10 cellular contexts compared by ENCODE assay signal in the genomic region with DNA sequence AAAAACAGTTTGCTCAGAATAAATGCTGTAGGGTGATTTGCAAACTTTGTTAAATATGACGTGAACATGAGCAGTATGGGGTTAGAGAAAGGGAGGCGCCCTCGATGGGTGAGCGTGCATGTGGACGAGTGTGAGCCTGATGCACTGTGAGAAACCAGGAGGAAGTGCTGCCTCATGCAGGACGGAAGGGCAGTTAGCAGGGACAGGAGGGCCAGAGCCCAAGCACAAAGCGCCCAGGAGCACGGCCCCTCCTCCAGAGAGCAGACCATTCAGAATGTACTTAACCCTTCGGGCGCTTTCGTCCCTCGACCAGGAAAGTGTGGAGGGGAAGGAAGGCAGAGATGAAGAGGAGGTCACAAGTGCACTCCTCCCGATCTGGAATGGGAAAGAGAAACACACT. TPM values are rescaled to one million over a fixed set of nuclear protein-coding genes. Genes with fewer than 3 reads are reported as not detected.
DNase-seq lines count a peak whose midpoint lies in the region; ATAC-seq and TF ChIP-seq lines count a peak whose summit lies in the region.
"Had no signal": no experiment of that assay in that cellular context is flagged by ENCODE, and none has a peak within 500 bp of the region (broad histone marks: within the 10 kb centered on the region; RNA-seq: fewer than 3 reads in every experiment).

No MANE protein-coding gene starts in this region.

- no peaks in the 10 kb centered on the region for H3K27me3 ChIP-seq in endodermal cell (ENCODE audit: control insufficient read depth, insufficient read depth, low read length, poor library complexity, severe bottlenecking)
- H3K27me3 ChIP-seq in spleen (replicated peaks in 1 of 7): no peaks in the 10 kb centered on the region

- H3K9ac ChIP-seq in endodermal cell (ENCODE audit: extremely low read depth, low read length, poor library complexity, severe bottlenecking): no peak overlapping the region

- no peaks in the 10 kb centered on the region for H3K9me3 Mint-ChIP-seq in endodermal cell

- no peak overlapping the region for H3K27ac ChIP-seq in endodermal cell (ENCODE audit: low read depth, low read length)
- peak overlapping the region in 6 of 8 donors; percentile 43 to 71 (median 64) for H3K27ac ChIP-seq in spleen

- H3K27ac Mint-ChIP-seq in endodermal cell: peak overlapping the region; percentile 79

- H3K27me3 Mint-ChIP-seq in endodermal cell (ENCODE audit: insufficient read depth): no peaks in the 10 kb centered on the region

- peaks cover 21% of the 10 kb centered on the region for H3K4me1 Mint-ChIP-seq in endodermal cell

- no peak for TF ChIP-seq POLR2A in spleen (IDR thresholded peaks at IDR 0.05)

- TF ChIP-seq CTCF in endodermal cell (conservative IDR thresholded peaks at IDR 0.05) (peak; percentile 47), spleen (IDR thresholded peaks at IDR 0.05 in 8 of 11, conservative IDR thresholded peaks at IDR 0.05 in 3 of 11) (no peak)

- intact Hi-C loops in spleen (cut with DNase I; ENCODE audit: low total_unique reads): no loop called here

- no peak for ATAC-seq in HG03432 (IDR thresholded peaks at IDR 0.05; ENCODE audit: unreplicated experiment)
- ATAC-seq: Panc1 had no signal

- H3K9me3 ChIP-seq in endodermal cell (ENCODE audit: control insufficient read depth, low read length) (no peaks in the 10 kb centered on the region), spleen (no peaks in the 10 kb centered on the region)

- peak; percentile 94 for DNase-seq in endodermal cell
- DNase-seq in kidney tubule cell (ENCODE audit: low spot score): peak; percentile 61
- DNase-seq in spleen: no peak
- DNase-seq in activated CD8-positive, alpha-beta memory T cell treated with anti-CD3 and anti-CD28 coated beads for 24 hours: no peak
- no peak for DNase-seq in DMS 273 treated with DMSO at 0.1 percent for 48 hours (lab: John Stamatoyannopoulos, UW)
- DNase-seq: midbrain, NCI-H1092 treated with DMSO at 0.1 percent for 48 hours had no signal

- H3K4me1 ChIP-seq in endodermal cell (ENCODE audit: control insufficient read depth, insufficient read depth, low read length): peaks cover 4% of the 10 kb centered on the region
- peaks cover 25 to 70% (median 53%) of the 10 kb centered on the region in 6 donors for H3K4me1 ChIP-seq in spleen

- H3K36me3 Mint-ChIP-seq in endodermal cell (ENCODE audit: low read depth): peaks cover 29% of the 10 kb centered on the region

- H3K36me3 ChIP-seq in endodermal cell (ENCODE audit: control insufficient read depth, insufficient read depth, low read length): peaks cover 44% of the 10 kb centered on the region
- peaks cover 0 to 100% (median 33%) of the 10 kb centered on the region in 6 donors for H3K36me3 ChIP-seq in spleen

- H3K4me3 ChIP-seq in endodermal cell (ENCODE audit: low read length): no peak overlapping the region
- H3K4me3 ChIP-seq in spleen: no peak overlapping the region

- 27 to 31% methylated on average over 6 to 13 of the region's 13 CpGs for WGBS in endodermal cell (ENCODE audit: insufficient coverage in 1 of 2, insufficient read length in 1 of 2), 2 experiments
- WGBS in spleen, 5 donors: 35 to 63% (median 42%) methylated on average over 13 of the region's 13 CpGs

- H3K4me3 Mint-ChIP-seq in endodermal cell: peak overlapping the region; percentile 18

TF ChIP-seq in PFSK-1, 5 proteins besides CTCF, POLR2A, EP300 and RAD21:
- 0 out of 2 replicates have a peak, but pooled peaks have one; percentile 45 for TF ChIP-seq POLR2AphosphoS5 (IDR thresholded peaks at IDR 0.05; ENCODE audit: low read depth, low read length)
- peak; percentile 78 for TF ChIP-seq FOXP2 (optimal IDR thresholded peaks at IDR 0.05; ENCODE audit: borderline replicate concordance, extremely low read depth, extremely low read length, insufficient read depth)
- no peak for TF ChIP-seq SIN3A (IDR thresholded peaks at IDR 0.05; ENCODE audit: borderline replicate concordance, insufficient read depth, low read length)

RNA-seq across cellular contexts. Expression of a gene that starts 44.9 kb away (rescaled TPM):
- polyA plus RNA-seq in PFSK-1 (2012; ENCODE audit: insufficient read length, low read depth): 34.5 TPM
- total RNA-seq in endodermal cell (10 to 100 TPM; 26.1 to 31.9 TPM), spleen (10 to 100 TPM; 21.8 to 35.9 (median 29.0) TPM)
- polyA plus RNA-seq in endodermal cell (2013, experiment 1 of 2): 19.2 TPM
- 16.8 TPM for polyA plus RNA-seq in endodermal cell (2013, experiment 2 of 2)
- polyA plus RNA-seq in spleen: 10 to 100 TPM in 1 of 3 donors, 1 to 10 TPM in 2; 7.3 to 12.5 (median 7.6) TPM

RNA-seq across cellular contexts. Expression of a gene that starts 51.2 kb away (rescaled TPM):
- 30.4 TPM for polyA plus RNA-seq in PFSK-1 (2012; ENCODE audit: insufficient read length, low read depth)
- total RNA-seq in endodermal cell (10 to 100 TPM; 27.0 to 27.9 TPM), spleen (100 to 1,000 TPM; 101 to 169 (median 129) TPM)
- polyA plus RNA-seq in endodermal cell (2013, experiment 1 of 2): 20.5 TPM
- polyA plus RNA-seq in endodermal cell (2013, experiment 2 of 2): 20.9 TPM
- 10 to 100 TPM; 26.5 to 35.5 (median 32.0) TPM for polyA plus RNA-seq in spleen

RNA-seq across cellular contexts. Expression of a gene that starts 54.3 kb away (rescaled TPM):
- polyA plus RNA-seq in PFSK-1 (2012; ENCODE audit: insufficient read length, low read depth): 17.0 TPM
- total RNA-seq in endodermal cell (10 to 100 TPM; 33.2 to 44.6 TPM), spleen (100 to 1,000 TPM in 4 of 7 donors, 10 to 100 TPM in 3; 88.0 to 134 (median 110) TPM)
- polyA plus RNA-seq in endodermal cell (2013, experiment 1 of 2): 24.0 TPM
- polyA plus RNA-seq in endodermal cell (2013, experiment 2 of 2): 23.1 TPM
- polyA plus RNA-seq in spleen: 10 to 100 TPM; 32.9 to 46.8 (median 46.6) TPM

Comparison
In these comparisons a context has a peak if more than half of its experiments do, and no peak if none do; other contexts are left out.
1. DNase-seq: peak in endodermal cell (single experiment) and kidney tubule cell (single experiment); none in spleen (single experiment), activated CD8-positive, alpha-beta memory T cell treated with anti-CD3 and anti-CD28 coated beads for 24 hours (single experiment) and DMS 273 treated with DMSO at 0.1 percent for 48 hours (single experiment).